In genomic region chr7:117389871-117390270, GRCh38 we compare ENCODE assay signal across 9 cellular contexts. TPM values are rescaled to one million over a fixed set of nuclear protein-coding genes. Genes with fewer than 3 reads are reported as not detected.
"Had no signal": no experiment of that assay in that cellular context is flagged by ENCODE, and none has a peak within 500 bp of the region (broad histone marks: within the 10 kb centered on the region; RNA-seq: fewer than 3 reads in every experiment).

No MANE protein-coding gene starts in this region.

- H2AFZ ChIP-seq: GM23338 had no signal

- H3K4me3 ChIP-seq: GM23338, HAP-1 had no signal

- H3K27ac ChIP-seq: HL-60 had no signal

- ATAC-seq: GM23338, HCT116, HepG2 had no signal

- H3K9me3 ChIP-seq: HAP-1 had no signal

- H3K4me1 ChIP-seq: HAP-1 had no signal

- H3K36me3 ChIP-seq: HAP-1 had no signal

- H3K4me2 ChIP-seq: GM23338 had no signal

- DNase-seq: H7, KG1 had no signal

RNA-seq across cellular contexts. Expression of gene ASZ1, which starts 37.4 kb away (rescaled TPM):
- total RNA-seq: GM23338, H7, HepG2, HT1080 had no signal
- polyA plus RNA-seq: GM23338, HepG2, IgD-negative memory B cell had no signal
